In genomic region chr5:16427572-16427971, GRCh38 we compare ENCODE assay signal across 14 cellular contexts.
"Had no signal": no experiment of that assay in that cellular context is flagged by ENCODE, and none has a peak within 500 bp of the region (broad histone marks: within the 10 kb centered on the region; RNA-seq: fewer than 3 reads in every experiment).

No MANE protein-coding gene starts in this region.

- H3K27ac Mint-ChIP-seq: activated CD8-positive, alpha-beta T cell treated with anti-CD3 and anti-CD28 coated beads, Interleukin-2, amount 10 ng/mL, durations not matched to agents 7 days and 5 days; activated T-helper 1 cell treated with anti-CD3 and anti-CD28 coated beads, Interleukin-12 subunit alpha, Interleukin-12 subunit beta, Interleukin-2, Interleukin-4 antibody, amounts not matched to agents 30 ng/mL and 10 ng/mL and 1 ng/mL, durations not matched to agents 14 hours and 24 hours and 36 hours; effector memory CD8-positive, alpha-beta T cell; WTC11 had no signal

- DNase-seq: activated CD4-positive, alpha-beta T cell treated with anti-CD3 and anti-CD28 coated beads for 48 hours; activated CD8-positive, alpha-beta memory T cell treated with anti-CD3 and anti-CD28 coated beads, Interleukin-2, amount 50 U/mL, for 48 hours; activated CD8-positive, alpha-beta T cell treated with anti-CD3 and anti-CD28 coated beads, Interleukin-2, amount 10 ng/mL, durations not matched to agents 7 days and 5 days; activated naive CD4-positive, alpha-beta T cell treated with Interleukin-2 at 50 U/mL for 16 hours; effector memory CD8-positive, alpha-beta T cell; erythroblast; sigmoid colon; stimulated activated CD4-positive, alpha-beta T cell treated with anti-CD3 and anti-CD28 coated beads, Interleukin-2, amount 100 ng/mL, for 24 hours; stimulated activated naive CD4-positive, alpha-beta T cell; substantia nigra; T-helper 1 cell; upper lobe of left lung had no signal

- H3K4me3 Mint-ChIP-seq: activated CD8-positive, alpha-beta T cell treated with anti-CD3 and anti-CD28 coated beads, Interleukin-2, amount 10 ng/mL, durations not matched to agents 7 days and 5 days; activated T-helper 1 cell treated with anti-CD3 and anti-CD28 coated beads, Interleukin-12 subunit alpha, Interleukin-12 subunit beta, Interleukin-2, Interleukin-4 antibody, amounts not matched to agents 30 ng/mL and 10 ng/mL and 1 ng/mL, durations not matched to agents 14 hours and 24 hours and 36 hours; effector memory CD8-positive, alpha-beta T cell; WTC11 had no signal

- H3K9me3 Mint-ChIP-seq: activated T-helper 1 cell treated with anti-CD3 and anti-CD28 coated beads, Interleukin-12 subunit alpha, Interleukin-12 subunit beta, Interleukin-2, Interleukin-4 antibody, amounts not matched to agents 30 ng/mL and 10 ng/mL and 1 ng/mL, durations not matched to agents 14 hours and 24 hours and 36 hours; effector memory CD8-positive, alpha-beta T cell; WTC11 had no signal
